In genomic region chr19:16091546-16092475, GRCh38 we compare ENCODE assay signal across 1 cellular context.
TF ChIP-seq lines count a peak whose summit lies in the region.

No MANE protein-coding gene starts in this region.

TF ChIP-seq in IMR-90, 13 proteins besides CTCF, POLR2A, EP300 and RAD21:
- TF ChIP-seq FOS (IDR thresholded peaks at IDR 0.05; ENCODE audit: low read depth, low read length) (no peak), USF2 (IDR thresholded peaks at IDR 0.05; ENCODE audit: low read depth, low read length) (no peak), RCOR1 (IDR thresholded peaks at IDR 0.05; ENCODE audit: insufficient replicate concordance, low read length) (no peak), NFE2L2 (IDR thresholded peaks at IDR 0.05; ENCODE audit: low read depth, low read length) (peak; percentile 39; the same call in 1 of the 2 replicates), CEBPB (IDR thresholded peaks at IDR 0.05; ENCODE audit: low read depth, low read length) (no peak), MAFK (IDR thresholded peaks at IDR 0.05; ENCODE audit: low read depth, low read length) (no peak)
